1 cellular context compared by ENCODE assay signal in genomic region chr19:16543734-16544133, GRCh38.
TF ChIP-seq lines count a peak whose summit lies in the region.

No MANE protein-coding gene starts in this region.

TF ChIP-seq in GM12878, 131 proteins besides CTCF, POLR2A, EP300 and RAD21:
- peak in 1 of 2 experiments; percentile 59; a peak in 1 of 4 replicates for TF ChIP-seq BHLHE40 (IDR thresholded peaks at IDR 0.05; ENCODE audit: borderline replicate concordance in 1 of 2, low read depth in 2 of 2, low read length in 1 of 2)
- TF ChIP-seq NR2F1 (conservative IDR thresholded peaks at IDR 0.05): peak; percentile 43; the same call in 1 of the 2 replicates
- TF ChIP-seq HDGF (IDR thresholded peaks at IDR 0.05): peak; percentile 31; the same call in 1 of the 2 replicates
